In the genomic region with DNA sequence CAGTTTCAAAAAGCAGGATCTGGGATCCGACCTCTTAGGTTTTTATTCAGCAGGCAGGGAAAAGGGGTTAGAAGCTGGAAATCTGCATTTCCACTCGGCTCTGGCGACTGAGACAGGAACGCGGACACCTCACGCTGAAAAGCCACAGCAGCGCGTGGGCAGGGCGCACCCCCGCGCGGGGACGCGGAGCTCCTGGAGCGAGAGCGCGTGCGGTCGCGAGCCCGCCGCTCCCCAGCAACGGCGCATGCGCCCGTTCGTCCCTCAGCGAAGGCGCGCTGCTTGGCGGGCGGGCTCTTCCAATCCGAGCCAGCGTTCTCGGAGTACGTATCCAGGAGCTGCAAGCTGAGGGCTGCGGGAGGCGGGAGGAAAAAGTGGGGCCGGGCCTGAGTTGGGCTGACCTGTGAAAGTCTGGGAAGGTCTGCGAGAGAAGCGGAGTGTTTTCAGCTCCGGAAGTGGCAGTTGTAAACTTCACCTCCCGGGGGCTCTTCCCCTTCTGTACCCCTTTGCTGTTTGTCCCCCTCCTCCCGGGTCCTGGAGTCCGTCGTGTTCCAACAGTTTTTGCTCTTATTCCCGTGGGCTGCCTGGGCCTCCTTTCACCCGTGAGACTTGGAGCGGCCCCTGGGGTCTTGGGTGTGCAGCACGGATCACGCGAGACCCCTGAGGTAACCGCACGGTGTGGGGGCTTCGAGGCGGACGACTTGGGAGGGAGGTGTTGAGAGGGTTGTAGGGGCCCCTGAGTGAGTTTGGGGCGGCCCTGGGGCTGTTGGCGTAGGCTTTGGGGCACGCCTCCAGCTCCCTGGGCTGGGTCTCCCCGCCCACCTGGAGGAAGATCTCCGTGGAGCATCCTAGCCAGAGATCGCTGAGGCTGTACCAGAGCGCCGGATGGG, we compare ENCODE assay signal across 8 cellular contexts. TPM values are rescaled to one million over a fixed set of nuclear protein-coding genes. Genes with fewer than 3 reads are reported as not detected.
DNase-seq lines count a peak whose midpoint lies in the region; ATAC-seq and TF ChIP-seq lines count a peak whose summit lies in the region.

A gene (plus strand): TSS at position 403 of the 887 bp plus-strand sequence. CDS start 11,046 bp downstream, outside the sequence.

- peaks cover 10% of the 10 kb centered on the region for H3K4me1 ChIP-seq in OCI-LY3 (ENCODE audit: low read length)

- no peaks in the 10 kb centered on the region for H3K9me3 ChIP-seq in OCI-LY3 (ENCODE audit: insufficient read depth, low read length)

- H2AFZ ChIP-seq in OCI-LY3 (ENCODE audit: low read depth, low read length), result peak within 1 kb of the TSS; percentile 97

- peak within 1 kb of the TSS; percentile 36 for H3K27ac ChIP-seq in OCI-LY3 (ENCODE audit: low read length)
- peak within 1 kb of the TSS; percentile 86 for H3K27ac ChIP-seq in epithelial cell of prostate

- peak; percentile 94 for DNase-seq in DMS153 (lab: John Stamatoyannopoulos, UW)
- DNase-seq in HuH-7.5 (ENCODE audit: low spot score), result peak; percentile 81
- DNase-seq in activated T-cell treated with anti-CD3 and anti-CD28 coated beads for 24 hours (ENCODE audit: low read depth), result peak; percentile 81
- peak; percentile 73 for DNase-seq in epithelial cell of prostate (ENCODE audit: low read depth, low spot score)
- peak; percentile 94 for DNase-seq in mucosa of gallbladder (ENCODE audit: low spot score)
- peak; percentile 75 for DNase-seq in stimulated activated CD8-positive, alpha-beta memory T cell treated with anti-CD3 and anti-CD28 coated beads, Interleukin-4, amount 100 ng/mL, for 24 hours (ENCODE audit: low read depth)

- no peaks in the 10 kb centered on the region for H4K20me1 ChIP-seq in OCI-LY3 (ENCODE audit: insufficient read depth, low read length)

- peaks cover 8% of the 10 kb centered on the region; the same call in 1 of the 2 replicates for H3K27me3 ChIP-seq in OCI-LY3 (ENCODE audit: low read depth, low read length)

- H3K79me2 ChIP-seq in OCI-LY3 (ENCODE audit: low read length), result no peaks in the 10 kb centered on the region

- peak; percentile 85 for ATAC-seq in GM21528 (IDR thresholded peaks at IDR 0.05; ENCODE audit: low FRiP score, unreplicated experiment)

- TF ChIP-seq CTCF in OCI-LY3 (IDR thresholded peaks at IDR 0.05; ENCODE audit: low read depth, low read length), result no peak

- peak within 1 kb of the TSS; percentile 89 for H3K9ac ChIP-seq in OCI-LY3 (ENCODE audit: low read length)

- H3K4me2 ChIP-seq in OCI-LY3 (ENCODE audit: low read length), result peak within 1 kb of the TSS; percentile 100

- H3K4me3 ChIP-seq in OCI-LY3 (ENCODE audit: low read length), result peak within 1 kb of the TSS; percentile 98

- H3K36me3 ChIP-seq in OCI-LY3 (replicated peaks; ENCODE audit: low read depth, low read length), result no peaks in the 10 kb centered on the region

RNA-seq across cellular contexts. Expression of the gene that starts here (rescaled TPM):
- total RNA-seq in mucosa of gallbladder, result 4.0 TPM

Comparison
In these comparisons a context has a peak if more than half of its experiments do, and no peak if none do; other contexts are left out.
1. Peak in every context shown above with its lines: DNase-seq, ATAC-seq, H3K4me3 ChIP-seq and H3K27ac ChIP-seq.